8 cellular contexts compared by ENCODE assay signal in the genomic region with DNA sequence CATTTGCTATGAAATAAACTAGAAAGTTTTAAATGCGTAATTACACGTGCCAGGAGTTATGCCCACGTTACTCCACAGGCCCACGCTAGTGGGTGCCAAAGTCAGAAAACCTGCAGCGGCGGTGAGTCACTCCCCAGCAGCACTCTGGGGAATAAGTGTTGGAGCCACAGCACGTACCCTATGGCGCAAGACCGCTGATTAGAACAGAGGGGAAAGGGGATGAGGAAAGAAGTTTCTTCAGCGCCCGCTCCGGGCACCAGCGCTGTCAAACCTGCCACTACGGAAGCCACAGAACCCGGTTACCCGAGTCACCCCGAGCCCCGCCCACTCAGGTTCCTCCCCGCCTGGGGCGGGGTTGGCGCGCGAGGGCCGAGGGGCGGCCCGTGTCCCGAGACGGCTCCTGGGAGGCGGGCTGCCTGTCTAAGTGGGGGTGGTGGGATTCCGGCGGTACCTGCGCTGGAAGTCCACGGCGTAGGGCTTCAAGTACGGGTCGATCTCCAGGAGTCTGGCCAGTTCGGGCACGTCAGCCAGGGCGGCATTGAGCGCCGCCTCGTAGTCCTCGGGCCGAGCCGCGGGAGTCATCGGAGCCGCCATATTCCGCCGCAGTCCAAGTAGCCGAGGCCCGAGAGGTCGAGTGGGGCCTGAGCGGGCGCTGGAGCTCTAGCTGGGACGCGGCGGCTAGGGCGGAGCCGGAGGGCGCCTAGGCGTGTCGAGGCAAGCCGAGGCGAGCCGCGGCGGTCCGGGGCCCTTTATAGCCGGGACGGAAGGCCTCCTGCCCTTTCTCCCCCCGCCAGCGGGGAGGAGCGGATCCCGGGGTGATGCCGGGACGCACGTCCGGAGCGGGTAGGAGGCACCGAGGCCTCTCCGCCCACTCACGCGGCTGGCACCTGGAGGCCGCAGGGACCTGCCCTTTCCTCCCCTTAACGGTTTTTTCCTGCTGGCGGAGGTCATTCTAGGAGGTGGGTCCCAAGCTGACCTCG. TPM values are rescaled to one million over a fixed set of nuclear protein-coding genes. Genes with fewer than 3 reads are reported as not detected.
DNase-seq lines count a peak whose midpoint lies in the region; ATAC-seq and TF ChIP-seq lines count a peak whose summit lies in the region.

A gene (minus strand): TSS at position 722 of the 980 bp plus-strand sequence. CDS start 128 bp downstream, at position 594.

- H3K4me3 Mint-ChIP-seq in effector memory CD8-positive, alpha-beta T cell: peak within 1 kb of the TSS; percentile 86 to 89
- H3K4me3 Mint-ChIP-seq in memory B cell: peak within 1 kb of the TSS; percentile 98

- H3K27ac Mint-ChIP-seq in effector memory CD8-positive, alpha-beta T cell: peak within 1 kb of the TSS; percentile 95
- H3K27ac Mint-ChIP-seq in memory B cell: peak within 1 kb of the TSS; percentile 97

- peak within 1 kb of the TSS; percentile 99 for H3K27ac ChIP-seq in HL-60 (replicated peaks)

- H3K27me3 ChIP-seq in HL-60 (ENCODE audit: insufficient read depth, poor library complexity, severe bottlenecking): no peaks in the 10 kb centered on the region

- POLR2A ChIA-PET in activated CD8-positive, alpha-beta memory T cell treated with anti-CD3 and anti-CD28 coated beads for 36 hours (lab: Charles Lee): no interaction called here

- H3K27me3 Mint-ChIP-seq in effector memory CD8-positive, alpha-beta T cell: no peaks in the 10 kb centered on the region
- no peaks in the 10 kb centered on the region for H3K27me3 Mint-ChIP-seq in memory B cell

- DNase-seq in COLO668 (lab: John Stamatoyannopoulos, UW; ENCODE audit: unreplicated experiment): peak; percentile 87
- DNase-seq in HL-60 (ENCODE audit: low read depth in 1 of 2, low spot score in 1 of 2): peak; percentile 92 to 99
- peak; percentile 82 for DNase-seq in NK-92 treated with Interleukin-12 subunit alpha and Interleukin-12 subunit beta, amount 100 ng/mL, for 24 hours (lab: John Stamatoyannopoulos, UW)
- DNase-seq in effector memory CD8-positive, alpha-beta T cell: peak; percentile 88 to 90 (median 88)
- DNase-seq in memory B cell (ENCODE audit: low spot score in 2 of 2): peak; percentile 91 to 96
- peak; percentile 82 for DNase-seq in stimulated activated CD8-positive, alpha-beta memory T cell treated with anti-CD3 and anti-CD28 coated beads, Interleukin-12 subunit alpha, Interleukin-12 subunit beta, amount 100 ng/mL, for 24 hours (ENCODE audit: extremely low read depth)

- TF ChIP-seq CTCF in HL-60 (IDR thresholded peaks at IDR 0.05; ENCODE audit: insufficient read depth, low read length): peak; percentile 73

- H3K4me3 ChIP-seq in HL-60 (replicated peaks; ENCODE audit: insufficient read depth, low read length): peak within 1 kb of the TSS; percentile 48

- ATAC-seq in GM19455 (IDR thresholded peaks at IDR 0.05; ENCODE audit: unreplicated experiment) (peak; percentile 93), memory B cell (ENCODE audit: low read depth) (peak; percentile 83)
- peak; percentile 82 for ATAC-seq in effector memory CD8-positive, alpha-beta T cell (replicated peaks)

- H3K9me3 Mint-ChIP-seq in effector memory CD8-positive, alpha-beta T cell: no peaks in the 10 kb centered on the region
- H3K9me3 Mint-ChIP-seq in memory B cell: no peaks in the 10 kb centered on the region

- CTCF ChIA-PET in activated CD8-positive, alpha-beta memory T cell treated with anti-CD3 and anti-CD28 coated beads for 36 hours (lab: Charles Lee): no interaction called here

- peaks cover 3% of the 10 kb centered on the region for H3K36me3 Mint-ChIP-seq in effector memory CD8-positive, alpha-beta T cell (ENCODE audit: insufficient read depth)
- peaks cover 21% of the 10 kb centered on the region for H3K36me3 Mint-ChIP-seq in memory B cell

- H3K4me1 Mint-ChIP-seq in effector memory CD8-positive, alpha-beta T cell (ENCODE audit: low read depth in 2 of 2): peaks cover 4 to 12% of the 10 kb centered on the region in 2 donors
- H3K4me1 Mint-ChIP-seq in memory B cell: peaks cover 15% of the 10 kb centered on the region

RNA-seq across cellular contexts. Expression of the gene that starts here (rescaled TPM):
- 10 to 100 TPM; 39.9 to 41.9 TPM for total RNA-seq in activated CD8-positive, alpha-beta memory T cell treated with anti-CD3 and anti-CD28 coated beads for 36 hours

Comparison
In these comparisons a context has a peak if more than half of its experiments do, and no peak if none do; other contexts are left out.
1. Peak in every context shown above with its lines: DNase-seq, ATAC-seq, H3K4me3 ChIP-seq and H3K27ac ChIP-seq.